Comparison of ENCODE assay signal across 8 cellular contexts in the genomic region with DNA sequence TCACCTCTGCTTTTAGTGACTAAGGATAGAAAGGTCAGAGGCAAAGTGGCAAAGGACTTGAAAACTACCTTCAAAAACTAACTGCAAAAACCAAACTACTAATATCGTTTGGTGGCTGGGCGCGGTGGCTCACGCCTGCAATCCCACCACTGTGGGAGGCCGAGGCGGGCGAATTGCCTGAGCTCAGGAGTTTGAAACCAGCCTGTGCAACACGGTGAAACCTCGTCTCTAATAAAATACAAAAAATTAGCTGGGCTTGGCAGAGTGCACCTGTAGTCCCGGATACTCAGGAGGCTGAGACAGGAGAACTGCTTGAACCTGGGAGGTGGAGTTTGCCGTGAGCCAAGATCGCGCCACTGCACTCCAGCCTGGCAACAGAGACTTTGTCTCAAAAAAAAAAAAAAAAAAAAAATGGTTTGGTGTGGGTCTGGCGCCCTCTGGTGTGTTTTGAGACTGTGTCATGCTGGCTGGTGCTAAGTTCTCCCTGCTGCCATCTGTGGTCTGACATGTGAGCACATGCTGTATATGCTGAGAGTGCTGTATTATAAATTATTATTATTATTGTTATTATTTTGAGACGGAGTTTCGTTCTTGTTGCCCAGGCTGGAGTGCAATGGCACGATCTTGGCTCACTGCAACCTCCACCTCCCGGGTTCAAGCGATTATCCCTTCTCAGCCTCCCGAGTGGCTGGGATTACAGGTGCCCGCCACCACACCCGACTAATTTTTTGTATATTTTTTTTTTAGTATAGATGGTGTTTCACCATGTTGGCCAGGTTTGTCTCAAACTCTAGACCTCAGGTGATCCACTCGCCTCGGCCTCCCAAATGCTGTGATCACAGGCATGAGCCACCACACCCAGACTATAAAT. TPM values are rescaled to one million over a fixed set of nuclear protein-coding genes. Genes with fewer than 3 reads are reported as not detected.
DNase-seq lines count a peak whose midpoint lies in the region; ATAC-seq and TF ChIP-seq lines count a peak whose summit lies in the region.

No MANE protein-coding gene starts in this region.

- no peak overlapping the region for H3K9ac ChIP-seq in PC-3 (ENCODE audit: low read length)

- no peaks in the 10 kb centered on the region for H3K79me2 ChIP-seq in PC-3 (ENCODE audit: low read length)

- H3K9me2 ChIP-seq in PC-3 (replicated peaks; ENCODE audit: low read length), result no peaks in the 10 kb centered on the region

- no peaks in the 10 kb centered on the region for H3K9me3 ChIP-seq in PC-3 (ENCODE audit: low read length)
- H3K9me3 ChIP-seq in tibial artery, result no peaks in the 10 kb centered on the region

- no peak overlapping the region for H3K4me2 ChIP-seq in PC-3 (ENCODE audit: low read length)

- DNase-seq in DMS53 treated with DMSO at 0.1 percent for 48 hours (lab: John Stamatoyannopoulos, UW; ENCODE audit: unreplicated experiment) (peak; percentile 75), HuH-7.5 (ENCODE audit: low spot score) (peak; percentile 73), PC-3 (peak; percentile 77), fibroblast of mammary gland (ENCODE audit: low read depth) (peak; percentile 86), non-pigmented ciliary epithelial cell (ENCODE audit: low read depth) (peak; percentile 76), tibial artery (peak; percentile 70 to 76)
- DNase-seq in activated T-cell treated with anti-CD3 and anti-CD28 coated beads, Interleukin-2, amount 50 U/mL, for 48 hours, result peak; percentile 62 to 73

- intact Hi-C loops in PC-3 (cut with micrococcal nuclease), result loop anchor here (2.0 to 5.0 kb wide), 2 partner anchors 36 to 123 kb away; no protein-coding TSS in a partner anchor
- intact Hi-C loops in tibial artery (cut with DNase I; ENCODE audit: low total_unique reads), result loop anchor here (5.0 kb wide), 2 partner anchors 46 to 156 kb away; partner anchors contain the start of gene ATP12A

- H3K27me3 ChIP-seq in PC-3 (ENCODE audit: low read length), result peaks cover 24% of the 10 kb centered on the region
- peaks cover 0 to 4% of the 10 kb centered on the region in 2 donors for H3K27me3 ChIP-seq in tibial artery

- no peaks in the 10 kb centered on the region for H4K20me1 ChIP-seq in PC-3 (ENCODE audit: low read length)

- peak; percentile 65 for ATAC-seq in GM21528 (IDR thresholded peaks at IDR 0.05; ENCODE audit: low FRiP score, unreplicated experiment)
- ATAC-seq in PC-3, result peak; percentile 98

- TF ChIP-seq CTCF in PC-3 (conservative IDR thresholded peaks at IDR 0.05; ENCODE audit: low read depth, low read length) (peak; percentile 67), fibroblast of mammary gland (conservative IDR thresholded peaks at IDR 0.05; ENCODE audit: control insufficient read depth, insufficient read depth, low read depth, low read length) (peak; percentile 82), tibial artery (IDR thresholded peaks at IDR 0.05) (peak; percentile 68 to 79)

- H3K27ac ChIP-seq in PC-3 (ENCODE audit: low read length) (no peak overlapping the region), tibial artery (no peak overlapping the region)

- H3F3A ChIP-seq in PC-3 (ENCODE audit: low read length, unreplicated experiment), result no peaks in the 10 kb centered on the region

- CTCF ChIA-PET in PC-3 (lab: Charles Lee), result interaction anchor here (0.6 to 0.7 kb wide), 2 partner anchors 161 to 414 kb away, joined by 3 to 5 read pairs; no protein-coding TSS in a partner anchor

- H3K36me3 ChIP-seq in PC-3 (ENCODE audit: low read depth, low read length) (no peaks in the 10 kb centered on the region), tibial artery (no peaks in the 10 kb centered on the region)

- POLR2A ChIA-PET in PC-3 (lab: Charles Lee; ENCODE audit: unreplicated experiment), result no interaction called here

- BruUV-seq in PC-3 (replicated peaks; lab: Mats Ljungman, UMichigan), result no TSS peak

- H2AFZ ChIP-seq in PC-3 (ENCODE audit: low read length), result no peak overlapping the region

- H3K4me3 ChIP-seq in PC-3 (ENCODE audit: low read length), result no peak overlapping the region
- no peak overlapping the region for H3K4me3 ChIP-seq in fibroblast of mammary gland (ENCODE audit: control insufficient read depth, low read depth, low read length)
- H3K4me3 ChIP-seq in tibial artery, result no peak overlapping the region

- no peaks in the 10 kb centered on the region for H3K4me1 ChIP-seq in PC-3 (ENCODE audit: insufficient read depth, low read length)
- H3K4me1 ChIP-seq in tibial artery, result peaks cover 0 to 11% (median 0%) of the 10 kb centered on the region in 4 donors

RNA-seq across cellular contexts. Expression of gene RNF17, which starts 36.0 kb away (rescaled TPM):
- total RNA-seq in PC-3 (2014; rRNA removed), result not detected in 2 replicates

RNA-seq across cellular contexts. Expression of gene ATP12A, which starts 47.8 kb away (rescaled TPM):
- total RNA-seq in PC-3 (2014; rRNA removed), result 0.11 TPM in 1 of 2 replicates, not detected in the other
